3 cellular contexts compared by ENCODE assay signal in genomic region chr2:120771556-120772208, GRCh38.
TF ChIP-seq lines count a peak whose summit lies in the region.

No MANE protein-coding gene starts in this region.

TF ChIP-seq in HCT116, 20 proteins besides CTCF, POLR2A, EP300 and RAD21:
- TF ChIP-seq TCF7L2 (IDR thresholded peaks at IDR 0.05; ENCODE audit: borderline replicate concordance, extremely low read depth, insufficient read depth, insufficient read length) (peak; percentile 6), POLR2AphosphoS5 (IDR thresholded peaks at IDR 0.05; ENCODE audit: low read depth, low read length) (no peak), REST (IDR thresholded peaks at IDR 0.05; ENCODE audit: low read depth) (no peak)

TF ChIP-seq in K562, 482 proteins besides CTCF, POLR2A, EP300 and RAD21:
- TF ChIP-seq ZBTB17 (CRISPR knock-in tag; IDR thresholded peaks at IDR 0.05) (peak; percentile 72), MLLT1 (IDR thresholded peaks at IDR 0.05) (peak in 1 of 2 experiments; percentile 59; a peak in 1 of 4 replicates), SLC30A9 (CRISPR knock-in tag; IDR thresholded peaks at IDR 0.05) (no peak)

TF ChIP-seq in HepG2, 621 proteins besides CTCF, POLR2A, EP300 and RAD21:
- TF ChIP-seq, protein P1, sequence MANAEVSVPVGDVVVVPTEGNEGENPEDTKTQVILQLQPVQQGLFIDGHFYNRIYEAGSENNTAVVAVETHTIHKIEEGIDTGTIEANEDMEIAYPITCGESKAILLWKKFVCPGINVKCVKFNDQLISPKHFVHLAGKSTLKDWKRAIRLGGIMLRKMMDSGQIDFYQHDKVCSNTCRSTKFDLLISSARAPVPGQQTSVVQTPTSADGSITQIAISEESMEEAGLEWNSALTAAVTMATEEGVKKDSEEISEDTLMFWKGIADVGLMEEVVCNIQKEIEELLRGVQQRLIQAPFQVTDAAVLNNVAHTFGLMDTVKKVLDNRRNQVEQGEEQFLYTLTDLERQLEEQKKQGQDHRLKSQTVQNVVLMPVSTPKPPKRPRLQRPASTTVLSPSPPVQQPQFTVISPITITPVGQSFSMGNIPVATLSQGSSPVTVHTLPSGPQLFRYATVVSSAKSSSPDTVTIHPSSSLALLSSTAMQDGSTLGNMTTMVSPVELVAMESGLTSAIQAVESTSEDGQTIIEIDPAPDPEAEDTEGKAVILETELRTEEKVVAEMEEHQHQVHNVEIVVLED (CRISPR knock-in tag; IDR thresholded peaks at IDR 0.05; ENCODE audit: borderline replicate concordance): no peak
- TF ChIP-seq ZFP1 (CRISPR knock-in tag; IDR thresholded peaks at IDR 0.05) (no peak), ZNF816 (CRISPR knock-in tag; IDR thresholded peaks at IDR 0.05; ENCODE audit: borderline replicate concordance) (no peak), ZNF781 (CRISPR knock-in tag; IDR thresholded peaks at IDR 0.05; ENCODE audit: borderline replicate concordance, not compliant biosample characterization) (no peak), ZNF296 (CRISPR knock-in tag; conservative IDR thresholded peaks at IDR 0.05) (no peak), ZNF792 (CRISPR knock-in tag; IDR thresholded peaks at IDR 0.05) (no peak), ZNF597 (CRISPR knock-in tag; IDR thresholded peaks at IDR 0.05) (no peak), PHF20 (CRISPR knock-in tag; IDR thresholded peaks at IDR 0.05) (no peak), FOXA3 (CRISPR knock-in tag; IDR thresholded peaks at IDR 0.05) (no peak), TCF7 (IDR thresholded peaks at IDR 0.05; ENCODE audit: low read depth) (no peak), MEF2D (CRISPR knock-in tag; IDR thresholded peaks at IDR 0.05) (no peak), CHCHD3 (CRISPR knock-in tag; IDR thresholded peaks at IDR 0.05) (no peak), ZNF230 (CRISPR knock-in tag; IDR thresholded peaks at IDR 0.05) (no peak), ZNF383 (CRISPR knock-in tag; IDR thresholded peaks at IDR 0.05; ENCODE audit: borderline replicate concordance) (no peak), SMC3 (IDR thresholded peaks at IDR 0.05; ENCODE audit: low read length) (no peak)
- TF ChIP-seq, protein P2, sequence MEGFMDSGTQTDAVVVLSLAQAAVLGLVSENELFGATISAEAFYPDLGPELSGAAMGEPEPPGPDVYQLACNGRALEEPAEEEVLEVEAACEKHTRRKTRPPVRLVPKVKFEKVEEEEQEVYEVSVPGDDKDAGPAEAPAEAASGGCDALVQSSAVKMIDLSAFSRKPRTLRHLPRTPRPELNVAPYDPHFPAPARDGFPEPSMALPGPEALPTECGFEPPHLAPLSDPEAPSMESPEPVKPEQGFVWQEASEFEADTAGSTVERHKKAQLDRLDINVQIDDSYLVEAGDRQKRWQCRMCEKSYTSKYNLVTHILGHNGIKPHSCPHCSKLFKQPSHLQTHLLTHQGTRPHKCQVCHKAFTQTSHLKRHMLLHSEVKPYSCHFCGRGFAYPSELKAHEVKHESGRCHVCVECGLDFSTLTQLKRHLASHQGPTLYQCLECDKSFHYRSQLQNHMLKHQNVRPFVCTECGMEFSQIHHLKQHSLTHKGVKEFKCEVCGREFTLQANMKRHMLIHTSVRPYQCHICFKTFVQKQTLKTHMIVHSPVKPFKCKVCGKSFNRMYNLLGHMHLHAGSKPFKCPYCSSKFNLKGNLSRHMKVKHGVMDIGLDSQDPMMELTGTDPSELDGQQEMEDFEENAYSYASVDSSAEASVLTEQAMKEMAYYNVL (CRISPR knock-in tag; IDR thresholded peaks at IDR 0.05; ENCODE audit: borderline replicate concordance): no peak
